Comparison of ENCODE assay signal across 1 cellular context in the genomic region with DNA sequence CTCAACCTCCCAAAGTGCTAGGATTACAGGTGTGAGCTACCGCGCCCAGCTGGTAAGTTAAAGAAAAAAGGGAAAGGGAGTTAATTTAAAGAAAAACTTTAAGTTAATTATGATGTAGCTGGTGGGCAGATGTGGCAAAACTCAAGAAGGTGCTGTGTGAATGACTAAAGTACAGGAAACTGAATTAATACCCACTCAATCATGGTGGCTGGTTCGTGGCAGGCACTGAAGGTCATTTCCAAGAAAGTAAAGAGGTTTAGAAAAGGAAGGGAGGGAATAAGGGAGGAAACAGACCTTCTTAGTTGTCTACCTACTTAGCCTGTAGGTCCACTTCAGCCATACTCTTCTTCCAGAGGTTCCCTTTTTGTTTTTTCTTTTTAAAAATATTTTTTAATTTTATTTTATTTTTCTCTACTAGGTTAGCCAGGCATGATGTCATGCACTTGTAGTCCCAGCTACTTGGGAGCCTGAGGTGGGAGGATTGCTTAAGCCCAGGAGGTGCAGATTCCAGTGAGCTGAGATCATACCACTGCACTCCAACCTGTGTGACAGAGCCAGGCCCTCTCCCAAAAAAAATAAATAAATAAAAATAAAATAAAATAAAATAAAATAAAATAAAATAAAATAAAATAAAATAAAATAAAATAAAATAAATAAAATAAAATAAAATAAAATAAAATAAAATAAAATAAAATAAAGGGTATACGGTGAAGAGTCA.
TF ChIP-seq lines count a peak whose summit lies in the region.

No MANE protein-coding gene starts in this region.

TF ChIP-seq in SK-N-SH, 30 proteins besides CTCF, POLR2A, EP300 and RAD21 (continued from another document):
- TF ChIP-seq, protein P1, sequence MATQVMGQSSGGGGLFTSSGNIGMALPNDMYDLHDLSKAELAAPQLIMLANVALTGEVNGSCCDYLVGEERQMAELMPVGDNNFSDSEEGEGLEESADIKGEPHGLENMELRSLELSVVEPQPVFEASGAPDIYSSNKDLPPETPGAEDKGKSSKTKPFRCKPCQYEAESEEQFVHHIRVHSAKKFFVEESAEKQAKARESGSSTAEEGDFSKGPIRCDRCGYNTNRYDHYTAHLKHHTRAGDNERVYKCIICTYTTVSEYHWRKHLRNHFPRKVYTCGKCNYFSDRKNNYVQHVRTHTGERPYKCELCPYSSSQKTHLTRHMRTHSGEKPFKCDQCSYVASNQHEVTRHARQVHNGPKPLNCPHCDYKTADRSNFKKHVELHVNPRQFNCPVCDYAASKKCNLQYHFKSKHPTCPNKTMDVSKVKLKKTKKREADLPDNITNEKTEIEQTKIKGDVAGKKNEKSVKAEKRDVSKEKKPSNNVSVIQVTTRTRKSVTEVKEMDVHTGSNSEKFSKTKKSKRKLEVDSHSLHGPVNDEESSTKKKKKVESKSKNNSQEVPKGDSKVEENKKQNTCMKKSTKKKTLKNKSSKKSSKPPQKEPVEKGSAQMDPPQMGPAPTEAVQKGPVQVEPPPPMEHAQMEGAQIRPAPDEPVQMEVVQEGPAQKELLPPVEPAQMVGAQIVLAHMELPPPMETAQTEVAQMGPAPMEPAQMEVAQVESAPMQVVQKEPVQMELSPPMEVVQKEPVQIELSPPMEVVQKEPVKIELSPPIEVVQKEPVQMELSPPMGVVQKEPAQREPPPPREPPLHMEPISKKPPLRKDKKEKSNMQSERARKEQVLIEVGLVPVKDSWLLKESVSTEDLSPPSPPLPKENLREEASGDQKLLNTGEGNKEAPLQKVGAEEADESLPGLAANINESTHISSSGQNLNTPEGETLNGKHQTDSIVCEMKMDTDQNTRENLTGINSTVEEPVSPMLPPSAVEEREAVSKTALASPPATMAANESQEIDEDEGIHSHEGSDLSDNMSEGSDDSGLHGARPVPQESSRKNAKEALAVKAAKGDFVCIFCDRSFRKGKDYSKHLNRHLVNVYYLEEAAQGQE (IDR thresholded peaks at IDR 0.05; ENCODE audit: low read depth, low read length), result no peak
- TF ChIP-seq, protein P2, sequence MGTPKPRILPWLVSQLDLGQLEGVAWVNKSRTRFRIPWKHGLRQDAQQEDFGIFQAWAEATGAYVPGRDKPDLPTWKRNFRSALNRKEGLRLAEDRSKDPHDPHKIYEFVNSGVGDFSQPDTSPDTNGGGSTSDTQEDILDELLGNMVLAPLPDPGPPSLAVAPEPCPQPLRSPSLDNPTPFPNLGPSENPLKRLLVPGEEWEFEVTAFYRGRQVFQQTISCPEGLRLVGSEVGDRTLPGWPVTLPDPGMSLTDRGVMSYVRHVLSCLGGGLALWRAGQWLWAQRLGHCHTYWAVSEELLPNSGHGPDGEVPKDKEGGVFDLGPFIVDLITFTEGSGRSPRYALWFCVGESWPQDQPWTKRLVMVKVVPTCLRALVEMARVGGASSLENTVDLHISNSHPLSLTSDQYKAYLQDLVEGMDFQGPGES (IDR thresholded peaks at IDR 0.05; ENCODE audit: low read depth, low read length), result no peak
- TF ChIP-seq NRF1 (IDR thresholded peaks at IDR 0.05; ENCODE audit: low read depth, low read length) (no peak), MEF2A (IDR thresholded peaks at IDR 0.05; ENCODE audit: borderline replicate concordance, low read depth) (no peak), FOXM1 (IDR thresholded peaks at IDR 0.05; ENCODE audit: low read depth) (no peak), NFIC (IDR thresholded peaks at IDR 0.05; ENCODE audit: borderline replicate concordance) (no peak), CHD2 (IDR thresholded peaks at IDR 0.05; ENCODE audit: low read length, partially characterized antibody) (no peak), MXI1 (IDR thresholded peaks at IDR 0.05; ENCODE audit: low read depth, low read length) (no peak), ELF1 (IDR thresholded peaks at IDR 0.05) (no peak), GATA2 (CRISPR knock-in tag; IDR thresholded peaks at IDR 0.05) (no peak), JUND (IDR thresholded peaks at IDR 0.05) (no peak), FOXJ3 (CRISPR knock-in tag; IDR thresholded peaks at IDR 0.05) (no peak), SIN3A (IDR thresholded peaks at IDR 0.05; ENCODE audit: borderline replicate concordance, low read depth, low read length) (no peak), ZBTB33 (IDR thresholded peaks at IDR 0.05; ENCODE audit: borderline replicate concordance, low read depth) (no peak), RCOR1 (IDR thresholded peaks at IDR 0.05; ENCODE audit: low read length) (no peak)
